20 cellular contexts compared by ENCODE assay signal in the genomic region with DNA sequence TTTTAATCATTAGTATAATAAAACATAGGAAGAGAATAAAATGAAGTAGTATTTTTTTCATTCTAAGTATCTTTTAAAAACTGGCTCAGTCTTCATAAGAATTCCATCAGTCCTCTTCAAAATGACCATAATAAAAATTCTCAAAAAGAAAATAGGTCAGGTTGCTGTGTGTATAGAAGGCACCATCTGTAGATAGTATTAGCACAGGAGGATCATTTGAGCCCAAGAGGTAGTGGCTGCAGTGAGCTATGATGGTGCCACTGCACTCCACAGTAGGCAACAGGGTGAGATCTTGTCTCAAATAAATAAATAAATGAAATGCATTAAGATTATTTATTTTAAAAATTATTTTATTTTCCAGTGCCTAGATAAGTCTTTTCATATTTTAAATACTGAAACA.
"Had no signal": no experiment of that assay in that cellular context is flagged by ENCODE, and none has a peak within 500 bp of the region (broad histone marks: within the 10 kb centered on the region; RNA-seq: fewer than 3 reads in every experiment).

No MANE protein-coding gene starts in this region.

- ATAC-seq: effector memory CD8-positive, alpha-beta T cell; esophagus mucosa; gastrocnemius medialis; heart right ventricle; left cardiac atrium; left lung; left ventricle myocardium superior; lower lobe of right lung; mucosa of descending colon had no signal

- DNase-seq: effector CD8-positive, alpha-beta T cell; effector memory CD8-positive, alpha-beta T cell; endodermal cell; erythroblast; esophagus squamous epithelium; foreskin fibroblast; foreskin melanocyte; gastrocnemius medialis; glutamatergic neuron; head of caudate nucleus; heart right ventricle; hippocampal formation; left cardiac atrium; left lung; left ventricle myocardium superior; lower lobe of right lung; mesenchymal stem cell; mucosa of descending colon; naive B cell had no signal
